8 cellular contexts compared by ENCODE assay signal in genomic region chr1:17440074-17440826, GRCh38. TPM values are rescaled to one million over a fixed set of nuclear protein-coding genes. Genes with fewer than 3 reads are reported as not detected.
A peak's percentile ranks its signal among the peaks of the same experiment; 100 is the strongest.
DNase-seq lines count a peak whose midpoint lies in the region; TF ChIP-seq lines count a peak whose summit lies in the region.

No MANE protein-coding gene starts in this region.

- DNase-seq in stimulated activated CD4-positive, alpha-beta T cell treated with anti-CD3 and anti-CD28 coated beads, Interleukin-1b, Interleukin-23, amount 100 ng/mL, for 48 hours: peak; percentile 5
- no peak for DNase-seq in stimulated activated CD4-positive, alpha-beta T cell treated with anti-CD3 and anti-CD28 coated beads, Interleukin-15, amount 100 ng/mL, for 24 hours
- peak; percentile 16 for DNase-seq in mesenchymal stem cell
- no peak for DNase-seq in vagina (ENCODE audit: extremely low spot score in 2 of 2)
- no peak for DNase-seq in activated effector memory CD4-positive, alpha-beta T cell treated with Interleukin-2 at 50 U/mL for 16 hours
- DNase-seq in COLO829 (ENCODE audit: low spot score): no peak
- no peak for DNase-seq in posterior vena cava (ENCODE audit: low spot score)

- peaks cover 2% of the 10 kb centered on the region for H3K36me3 Mint-ChIP-seq in brain

- intact Hi-C loops in vagina (cut with DNase I): no loop called here
- intact Hi-C loops in posterior vena cava (cut with DNase I): no loop called here

- H3K9ac ChIP-seq in mesenchymal stem cell (ENCODE audit: low read length): peak overlapping the region; percentile 90

- H3K27ac ChIP-seq in mesenchymal stem cell (ENCODE audit: low read length, poor library complexity, severe bottlenecking) (peak overlapping the region; percentile 63), vagina (peak overlapping the region; percentile 78)

- TF ChIP-seq POLR2A in vagina (IDR thresholded peaks at IDR 0.05): no peak

- peak overlapping the region in 1 of 2 experiments; percentile 77 for H2BK12ac ChIP-seq in mesenchymal stem cell (ENCODE audit: low read length in 2 of 2)

- H3K18ac ChIP-seq in mesenchymal stem cell (ENCODE audit: low read depth in 1 of 2, low read length in 2 of 2): peak overlapping the region; percentile 26 to 94

- no peak overlapping the region for H3K23ac ChIP-seq in mesenchymal stem cell (ENCODE audit: low read length in 2 of 2)

- no peak overlapping the region for H2BK5ac ChIP-seq in mesenchymal stem cell (ENCODE audit: low read depth, low read length, poor library complexity, severe bottlenecking)

- H3K9me3 Mint-ChIP-seq in brain: peaks cover 0 to 5% (median 0%) of the 10 kb centered on the region in 5 experiments

- H4K91ac ChIP-seq in mesenchymal stem cell (ENCODE audit: low read length): no peak overlapping the region

- H3K4me3 Mint-ChIP-seq in brain: peak overlapping the region; percentile 86 to 98 (median 88)

- H3K14ac ChIP-seq in mesenchymal stem cell (ENCODE audit: low read length in 2 of 2): peak overlapping the region in 1 of 2 experiments; percentile 87

- no peak overlapping the region for H2BK15ac ChIP-seq in mesenchymal stem cell (ENCODE audit: low read depth, poor library complexity, severe bottlenecking)

- H3K4ac ChIP-seq in mesenchymal stem cell (ENCODE audit: low read depth in 1 of 2, low read length in 2 of 2): peak overlapping the region; percentile 20 to 67

- peaks cover 3% of the 10 kb centered on the region in 2 experiments for H3K36me3 ChIP-seq in mesenchymal stem cell (ENCODE audit: control insufficient read depth in 1 of 2, insufficient read depth in 2 of 2, low read depth in 1 of 2, low read length in 2 of 2)
- H3K36me3 ChIP-seq in vagina: no peaks in the 10 kb centered on the region

- peaks cover 55% of the 10 kb centered on the region for H3K4me1 Mint-ChIP-seq in brain

- H3K4me3 ChIP-seq in mesenchymal stem cell (ENCODE audit: insufficient read depth in 1 of 2, low read depth in 1 of 2, low read length in 2 of 2): peak overlapping the region; percentile 60 to 83
- H3K4me3 ChIP-seq in vagina: peak overlapping the region; percentile 79 to 90

- H3K27me3 ChIP-seq in mesenchymal stem cell (ENCODE audit: control insufficient read depth in 1 of 2, insufficient read depth in 1 of 2, low read length in 2 of 2) (no peaks in the 10 kb centered on the region), vagina (no peaks in the 10 kb centered on the region)

- peaks cover 39% of the 10 kb centered on the region for H3K27me3 Mint-ChIP-seq in brain

- H3K4me2 ChIP-seq in mesenchymal stem cell (ENCODE audit: low read length, poor library complexity, severe bottlenecking): peak overlapping the region; percentile 85

- peak overlapping the region; percentile 75 to 99 (median 92) for H3K27ac Mint-ChIP-seq in brain

- H2AK5ac ChIP-seq in mesenchymal stem cell (ENCODE audit: low read length, severe bottlenecking): peak overlapping the region; percentile 25

- peak overlapping the region; percentile 66 for H4K8ac ChIP-seq in mesenchymal stem cell (ENCODE audit: low read length)

- whole genome bisulfite sequencing in mesenchymal stem cell: 23% methylated on average over 18 of the region's 18 CpGs

- H3K79me1 ChIP-seq in mesenchymal stem cell (replicated peaks; ENCODE audit: low read length, poor library complexity, severe bottlenecking): peaks cover 2% of the 10 kb centered on the region

- H3K9me3 ChIP-seq in mesenchymal stem cell (ENCODE audit: control insufficient read depth, low read length): no peaks in the 10 kb centered on the region
- no peaks in the 10 kb centered on the region for H3K9me3 ChIP-seq in vagina

- peaks cover 21% of the 10 kb centered on the region for H3K4me1 ChIP-seq in mesenchymal stem cell (ENCODE audit: control insufficient read depth, insufficient read depth, low read depth, low read length)
- H3K4me1 ChIP-seq in vagina: peaks cover 50% of the 10 kb centered on the region

- peak overlapping the region; percentile 36 for H2AFZ ChIP-seq in mesenchymal stem cell (ENCODE audit: low read depth, low read length)

- TF ChIP-seq CTCF in brain (conservative IDR thresholded peaks at IDR 0.05) (no peak), vagina (IDR thresholded peaks at IDR 0.05) (no peak)

- no peak overlapping the region for H2BK120ac ChIP-seq in mesenchymal stem cell (ENCODE audit: low read depth, low read length)

RNA-seq across cellular contexts. Expression of gene RCC2, which starts 0.8 kb away (rescaled TPM):
- 151 TPM for polyA plus RNA-seq in brain (ENCODE audit: insufficient read depth, low read depth, low replicate concordance)
- 40.7 TPM for polyA plus RNA-seq in mesenchymal stem cell (2013, experiment 1 of 2)
- polyA plus RNA-seq in mesenchymal stem cell (2013, experiment 2 of 2): 39.8 TPM
- 31.2 TPM for total RNA-seq in vagina
- total RNA-seq in posterior vena cava: 10 to 100 TPM; 17.3 to 22.2 TPM

Comparison
In these comparisons a context has a peak if more than half of its experiments do, and no peak if none do; other contexts are left out.
1. DNase-seq: peak in stimulated activated CD4-positive, alpha-beta T cell treated with anti-CD3 and anti-CD28 coated beads, Interleukin-1b, Interleukin-23, amount 100 ng/mL, for 48 hours (single experiment) and mesenchymal stem cell (single experiment); none in stimulated activated CD4-positive, alpha-beta T cell treated with anti-CD3 and anti-CD28 coated beads, Interleukin-15, amount 100 ng/mL, for 24 hours (single experiment), vagina (0 of 2), activated effector memory CD4-positive, alpha-beta T cell treated with Interleukin-2 at 50 U/mL for 16 hours (single experiment), COLO829 (single experiment) and posterior vena cava (single experiment).